ENCODE assay signal across 27 cellular contexts in genomic region chr5:68337235-68337634, GRCh38.
"Had no signal": no experiment of that assay in that cellular context is flagged by ENCODE, and none has a peak within 500 bp of the region (broad histone marks: within the 10 kb centered on the region; RNA-seq: fewer than 3 reads in every experiment).

No MANE protein-coding gene starts in this region.

- H3K4me3 ChIP-seq: heart left ventricle, left lung, lower lobe of right lung, pancreas, prostate gland, sigmoid colon, spleen, testis, thyroid gland, transverse colon, upper lobe of left lung had no signal

- H3K27ac Mint-ChIP-seq: immature natural killer cell; stimulated activated memory B cell treated with anti-CD40 and anti-IgM and Interleukin-4, amounts not matched to agents 10 μg/mL and 1 μg/mL and 100 μg/mL, for 72 hours; stimulated activated naive CD8-positive, alpha-beta T cell treated with anti-CD3 and anti-CD28 coated beads, Interleukin-15, amount 100 ng/mL, for 72 hours had no signal

- H3K4me3 Mint-ChIP-seq: immature natural killer cell; naive thymus-derived CD8-positive, alpha-beta T cell; stimulated activated memory B cell treated with anti-CD40 and anti-IgM and Interleukin-4, amounts not matched to agents 10 μg/mL and 1 μg/mL and 100 μg/mL, for 72 hours; stimulated activated naive CD8-positive, alpha-beta T cell treated with anti-CD3 and anti-CD28 coated beads, Interleukin-15, amount 100 ng/mL, for 72 hours had no signal

- H3K4me1 Mint-ChIP-seq: stimulated activated memory B cell treated with anti-CD40 and anti-IgM and Interleukin-4, amounts not matched to agents 10 μg/mL and 1 μg/mL and 100 μg/mL, for 72 hours had no signal

- H3K9me3 ChIP-seq: heart left ventricle, left lung, lower lobe of right lung, pancreas, prostate gland, sigmoid colon, spleen, testis, thyroid gland, transverse colon, upper lobe of left lung had no signal

- H3K9me3 Mint-ChIP-seq: immature natural killer cell; naive thymus-derived CD8-positive, alpha-beta T cell; stimulated activated memory B cell treated with anti-CD40 and anti-IgM and Interleukin-4, amounts not matched to agents 10 μg/mL and 1 μg/mL and 100 μg/mL, for 72 hours; stimulated activated naive CD8-positive, alpha-beta T cell treated with anti-CD3 and anti-CD28 coated beads, Interleukin-15, amount 100 ng/mL, for 72 hours had no signal

- H3K27ac ChIP-seq: heart left ventricle, left lung, lower lobe of right lung, pancreas, prostate gland, sigmoid colon, spleen, testis, thyroid gland, transverse colon, upper lobe of left lung had no signal

- H3K36me3 Mint-ChIP-seq: immature natural killer cell; naive thymus-derived CD8-positive, alpha-beta T cell; stimulated activated memory B cell treated with anti-CD40 and anti-IgM and Interleukin-4, amounts not matched to agents 10 μg/mL and 1 μg/mL and 100 μg/mL, for 72 hours had no signal

- DNase-seq: heart left ventricle; hypothalamus; immature natural killer cell; kidney; left colon; left lung; lower lobe of right lung; mammary epithelial cell; mesenchymal stem cell; naive thymus-derived CD8-positive, alpha-beta T cell; pancreas; posterior cingulate gyrus; retina; right cardiac atrium; sigmoid colon; small intestine; spleen; stimulated activated CD4-positive, alpha-beta T cell treated with anti-CD3 and anti-CD28 coated beads, Interleukin-4, amount 100 ng/mL, for 24 hours; stimulated activated naive CD4-positive, alpha-beta T cell treated with Interleukin-2 at 50 U/mL for 16 hours; stimulated activated naive CD8-positive, alpha-beta T cell treated with anti-CD3 and anti-CD28 coated beads, Interleukin-15, amount 100 ng/mL, for 72 hours; substantia nigra; testis; thyroid gland; transverse colon; upper lobe of left lung had no signal

- H3K4me1 ChIP-seq: pancreas, prostate gland, sigmoid colon, testis, thyroid gland had no signal

- ATAC-seq: left colon; left lung; lower lobe of right lung; naive thymus-derived CD8-positive, alpha-beta T cell; pancreas; stimulated activated memory B cell treated with anti-CD40 and anti-IgM and Interleukin-4, amounts not matched to agents 10 μg/mL and 1 μg/mL and 100 μg/mL, for 72 hours; stimulated activated naive CD8-positive, alpha-beta T cell treated with anti-CD3 and anti-CD28 coated beads, Interleukin-15, amount 100 ng/mL, for 72 hours had no signal

- H3K36me3 ChIP-seq: heart left ventricle, left lung, lower lobe of right lung, pancreas, prostate gland, sigmoid colon, spleen, thyroid gland, transverse colon, upper lobe of left lung had no signal

- H3K27me3 Mint-ChIP-seq: naive thymus-derived CD8-positive, alpha-beta T cell had no signal

- H3K27me3 ChIP-seq: heart left ventricle, left lung, pancreas, sigmoid colon, spleen, testis, thyroid gland, transverse colon, upper lobe of left lung had no signal
